8 cellular contexts compared by ENCODE assay signal in the genomic region with DNA sequence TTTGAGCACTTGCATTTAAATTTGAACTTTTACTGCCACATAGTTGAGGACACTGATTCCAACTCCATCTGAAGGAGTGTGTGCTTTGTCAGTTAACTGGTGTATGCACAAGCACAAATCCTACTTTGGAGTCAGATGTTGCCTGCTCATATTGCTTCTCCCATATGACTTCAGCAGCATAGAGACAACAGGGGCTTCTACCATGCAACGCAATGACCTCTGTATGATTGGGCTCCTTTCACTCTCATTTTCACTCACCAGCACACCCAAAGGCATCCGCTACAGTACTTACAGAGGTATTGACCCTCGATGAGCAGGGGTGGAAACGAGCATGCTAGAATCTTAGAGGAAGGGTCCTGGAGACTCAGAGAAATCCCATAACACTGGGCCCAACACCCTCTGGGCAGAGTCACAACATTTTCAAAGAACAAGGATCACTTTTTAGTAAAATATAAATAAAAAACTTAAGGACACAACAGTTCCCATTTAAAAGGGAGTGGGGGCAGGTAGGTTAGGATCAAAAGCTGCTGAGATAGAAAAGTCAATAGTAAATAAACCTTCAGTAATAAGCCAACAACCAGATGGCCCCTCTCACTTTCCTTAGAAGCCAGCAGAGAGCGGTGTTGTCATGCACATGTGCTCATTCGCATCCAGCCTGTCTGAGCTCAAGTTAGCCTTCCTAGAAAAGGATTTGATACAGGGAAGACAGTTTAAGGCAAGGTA.
A peak's percentile ranks its signal among the peaks of the same experiment; 100 is the strongest.
DNase-seq lines count a peak whose midpoint lies in the region; ATAC-seq and TF ChIP-seq lines count a peak whose summit lies in the region.

No MANE protein-coding gene starts in this region.

- POLR2A ChIA-PET in Caco-2 (lab: Charles Lee), result no interaction called here

- TF ChIP-seq CTCF in Caco-2 (IDR thresholded peaks at IDR 0.05; ENCODE audit: insufficient read depth in 1 of 2, low read depth in 1 of 2, low read length in 1 of 2, severe bottlenecking in 1 of 2, unreplicated experiment in 1 of 2) (peak; percentile 72 to 83), mucosa of descending colon (IDR thresholded peaks at IDR 0.05) (no peak)

- no peaks in the 10 kb centered on the region for H3K4me1 Mint-ChIP-seq in Caco-2 (ENCODE audit: low read depth, unreplicated experiment)
- H3K4me1 Mint-ChIP-seq in activated naive CD8-positive, alpha-beta T cell treated with anti-CD3 and anti-CD28 coated beads for 36 hours, result no peaks in the 10 kb centered on the region

- DNase-seq in Caco-2 (peak; percentile 68 to 71), MG63 (peak; percentile 28), RPMI8226 (peak; percentile 57), epithelial cell of prostate (ENCODE audit: low read depth, low spot score) (peak; percentile 26), mucosa of descending colon (peak in 1 of 3 donors; percentile 47), NK-92 (lab: John Stamatoyannopoulos, UW; ENCODE audit: unreplicated experiment) (no peak)
- DNase-seq in activated naive CD8-positive, alpha-beta T cell treated with anti-CD3 and anti-CD28 coated beads for 36 hours, result no peak

- no peaks in the 10 kb centered on the region for H3K36me3 Mint-ChIP-seq in Caco-2 (ENCODE audit: insufficient read depth, unreplicated experiment)
- H3K36me3 Mint-ChIP-seq in activated naive CD8-positive, alpha-beta T cell treated with anti-CD3 and anti-CD28 coated beads for 36 hours, result no peaks in the 10 kb centered on the region

- peak overlapping the region; percentile 90 for H3K27ac Mint-ChIP-seq in Caco-2 (ENCODE audit: unreplicated experiment)
- no peak overlapping the region for H3K27ac Mint-ChIP-seq in activated naive CD8-positive, alpha-beta T cell treated with anti-CD3 and anti-CD28 coated beads for 36 hours

- H3K27me3 ChIP-seq in Caco-2 (replicated peaks; ENCODE audit: control insufficient read depth, insufficient read depth, low read length) (no peaks in the 10 kb centered on the region), MG63 (no peaks in the 10 kb centered on the region; the same call in 1 of the 2 replicates)

- H3K27me3 Mint-ChIP-seq in Caco-2 (ENCODE audit: insufficient read depth, unreplicated experiment), result peaks cover 4% of the 10 kb centered on the region
- no peaks in the 10 kb centered on the region for H3K27me3 Mint-ChIP-seq in activated naive CD8-positive, alpha-beta T cell treated with anti-CD3 and anti-CD28 coated beads for 36 hours

- H3K36me3 ChIP-seq in Caco-2 (ENCODE audit: control insufficient read depth, insufficient read depth, low read length) (no peaks in the 10 kb centered on the region), MG63 (no peaks in the 10 kb centered on the region), mucosa of descending colon (ENCODE audit: low read depth) (no peaks in the 10 kb centered on the region)

- H3K4me3 Mint-ChIP-seq in Caco-2 (ENCODE audit: unreplicated experiment), result peak overlapping the region; percentile 91
- no peak overlapping the region for H3K4me3 Mint-ChIP-seq in activated naive CD8-positive, alpha-beta T cell treated with anti-CD3 and anti-CD28 coated beads for 36 hours

- intact Hi-C loops in Caco-2 (cut with micrococcal nuclease; ENCODE audit: unreplicated experiment) (loop anchor here (2.0 to 5.0 kb wide), 10 partner anchors 165 to 907 kb away; a partner anchor contains a TSS), mucosa of descending colon (cut with DNase I, micrococcal nuclease) (no loop called here)

- BruUV-seq in Caco-2 (replicated peaks; lab: Mats Ljungman, UMichigan), result no TSS peak

- H3K4me3 ChIP-seq in Caco-2 (ENCODE audit: low read depth, low read length) (peak overlapping the region; percentile 26), MG63 (no peak overlapping the region), mucosa of descending colon (no peak overlapping the region)

- H3K9me3 Mint-ChIP-seq in Caco-2 (ENCODE audit: unreplicated experiment), result no peaks in the 10 kb centered on the region
- no peaks in the 10 kb centered on the region for H3K9me3 Mint-ChIP-seq in activated naive CD8-positive, alpha-beta T cell treated with anti-CD3 and anti-CD28 coated beads for 36 hours

- H3K27ac ChIP-seq in epithelial cell of prostate, result no peak overlapping the region

- peaks cover 7% of the 10 kb centered on the region for H3K4me1 ChIP-seq in Caco-2
- H3K4me1 ChIP-seq in mucosa of descending colon (ENCODE audit: low read depth), result no peaks in the 10 kb centered on the region

- CTCF ChIA-PET in Caco-2 (lab: Charles Lee), result interaction anchor here (0.6 to 1.2 kb wide), 8 partner anchors 18 to 908 kb away, joined by 3 to 12 read pairs (median 4); no protein-coding TSS in a partner anchor

- no peaks in the 10 kb centered on the region for H3K9me3 ChIP-seq in Caco-2
- H3K9me3 ChIP-seq in MG63, result no peaks in the 10 kb centered on the region
- no peaks in the 10 kb centered on the region for H3K9me3 ChIP-seq in mucosa of descending colon

- ATAC-seq in GM21367 (IDR thresholded peaks at IDR 0.05; ENCODE audit: unreplicated experiment) (peak; percentile 68), mucosa of descending colon (peak; percentile 91)

Comparison
In these comparisons a context has a peak if more than half of its experiments do, and no peak if none do; other contexts are left out.
1. DNase-seq: peak in Caco-2 (2 of 2), MG63 (single experiment), RPMI8226 (single experiment) and epithelial cell of prostate (single experiment); none in NK-92 (single experiment) and activated naive CD8-positive, alpha-beta T cell treated with anti-CD3 and anti-CD28 coated beads for 36 hours (single experiment).